In the genomic region with DNA sequence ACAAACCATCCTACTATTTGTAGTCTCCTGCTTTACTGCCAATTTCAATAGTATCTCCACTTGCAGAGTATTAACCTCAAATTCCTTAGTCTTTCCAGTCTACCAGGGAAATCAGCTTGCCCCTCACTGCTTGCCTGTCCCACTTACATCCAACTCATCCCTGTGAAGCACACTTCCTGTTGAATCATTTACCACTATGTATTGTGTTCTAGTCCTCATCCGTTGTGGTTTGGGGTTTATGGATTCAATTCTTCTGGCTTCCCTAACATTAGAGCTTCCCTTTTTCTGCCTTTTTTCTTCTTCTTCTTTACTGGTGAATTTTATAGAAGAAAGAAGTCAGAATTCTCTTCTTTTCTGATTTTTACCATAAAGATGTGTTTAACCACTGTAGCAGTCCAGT, we compare ENCODE assay signal across 1 cellular context.
TF ChIP-seq lines count a peak whose summit lies in the region.

No MANE protein-coding gene starts in this region.

TF ChIP-seq in HepG2, 621 proteins besides CTCF, POLR2A, EP300 and RAD21:
- TF ChIP-seq, protein P1, sequence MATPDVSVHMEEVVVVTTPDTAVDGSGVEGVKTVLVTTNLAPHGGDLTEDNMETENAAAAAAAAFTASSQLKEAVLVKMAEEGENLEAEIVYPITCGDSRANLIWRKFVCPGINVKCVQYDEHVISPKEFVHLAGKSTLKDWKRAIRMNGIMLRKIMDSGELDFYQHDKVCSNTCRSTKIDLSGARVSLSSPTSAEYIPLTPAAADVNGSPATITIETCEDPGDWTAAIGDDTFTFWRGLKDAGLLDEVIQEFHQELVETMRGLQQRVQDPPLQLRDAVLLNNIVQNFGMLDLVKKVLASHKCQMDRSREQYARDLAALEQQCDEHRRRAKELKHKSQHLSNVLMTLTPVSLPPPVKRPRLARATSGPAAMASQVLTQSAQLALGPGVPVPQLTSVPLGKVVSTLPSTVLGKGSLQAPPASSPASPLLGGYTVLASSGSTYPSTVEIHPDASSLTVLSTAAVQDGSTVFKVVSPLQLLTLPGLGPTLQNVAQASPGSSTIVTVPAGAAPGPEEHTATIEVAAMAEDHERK (CRISPR knock-in tag; IDR thresholded peaks at IDR 0.05; ENCODE audit: low read depth) = no peak
- TF ChIP-seq PTBP1 (IDR thresholded peaks at IDR 0.05; ENCODE audit: low read depth, low read length, poor library complexity, severe bottlenecking) (no peak), DPF2 (CRISPR knock-in tag; IDR thresholded peaks at IDR 0.05; ENCODE audit: borderline replicate concordance, low read depth) (no peak), ZNF549 (CRISPR knock-in tag; IDR thresholded peaks at IDR 0.05) (no peak), ZSCAN31 (CRISPR knock-in tag; IDR thresholded peaks at IDR 0.05; ENCODE audit: low read depth) (no peak), CHD2 (IDR thresholded peaks at IDR 0.05; ENCODE audit: low read depth, low read length) (no peak), CEBPB (IDR thresholded peaks at IDR 0.05; ENCODE audit: borderline replicate concordance, low read depth, low read length) (no peak), POLR2AphosphoS2 (IDR thresholded peaks at IDR 0.05; ENCODE audit: low read depth, low read length) (no peak), FOSL1 (CRISPR knock-in tag; IDR thresholded peaks at IDR 0.05; ENCODE audit: borderline replicate concordance) (no peak), KDM6A (CRISPR knock-in tag; IDR thresholded peaks at IDR 0.05; ENCODE audit: low read depth) (no peak), EEA1 (CRISPR knock-in tag; IDR thresholded peaks at IDR 0.05; ENCODE audit: borderline replicate concordance) (no peak), ZNF510 (CRISPR knock-in tag; IDR thresholded peaks at IDR 0.05; ENCODE audit: low read depth) (no peak), FIP1L1 (IDR thresholded peaks at IDR 0.05; ENCODE audit: borderline replicate concordance, insufficient read depth, low read depth, low read length) (no peak)
- TF ChIP-seq, protein P2, sequence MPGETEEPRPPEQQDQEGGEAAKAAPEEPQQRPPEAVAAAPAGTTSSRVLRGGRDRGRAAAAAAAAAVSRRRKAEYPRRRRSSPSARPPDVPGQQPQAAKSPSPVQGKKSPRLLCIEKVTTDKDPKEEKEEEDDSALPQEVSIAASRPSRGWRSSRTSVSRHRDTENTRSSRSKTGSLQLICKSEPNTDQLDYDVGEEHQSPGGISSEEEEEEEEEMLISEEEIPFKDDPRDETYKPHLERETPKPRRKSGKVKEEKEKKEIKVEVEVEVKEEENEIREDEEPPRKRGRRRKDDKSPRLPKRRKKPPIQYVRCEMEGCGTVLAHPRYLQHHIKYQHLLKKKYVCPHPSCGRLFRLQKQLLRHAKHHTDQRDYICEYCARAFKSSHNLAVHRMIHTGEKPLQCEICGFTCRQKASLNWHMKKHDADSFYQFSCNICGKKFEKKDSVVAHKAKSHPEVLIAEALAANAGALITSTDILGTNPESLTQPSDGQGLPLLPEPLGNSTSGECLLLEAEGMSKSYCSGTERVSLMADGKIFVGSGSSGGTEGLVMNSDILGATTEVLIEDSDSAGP (CRISPR knock-in tag; IDR thresholded peaks at IDR 0.05; ENCODE audit: borderline replicate concordance) = no peak
- TF ChIP-seq, protein P3, sequence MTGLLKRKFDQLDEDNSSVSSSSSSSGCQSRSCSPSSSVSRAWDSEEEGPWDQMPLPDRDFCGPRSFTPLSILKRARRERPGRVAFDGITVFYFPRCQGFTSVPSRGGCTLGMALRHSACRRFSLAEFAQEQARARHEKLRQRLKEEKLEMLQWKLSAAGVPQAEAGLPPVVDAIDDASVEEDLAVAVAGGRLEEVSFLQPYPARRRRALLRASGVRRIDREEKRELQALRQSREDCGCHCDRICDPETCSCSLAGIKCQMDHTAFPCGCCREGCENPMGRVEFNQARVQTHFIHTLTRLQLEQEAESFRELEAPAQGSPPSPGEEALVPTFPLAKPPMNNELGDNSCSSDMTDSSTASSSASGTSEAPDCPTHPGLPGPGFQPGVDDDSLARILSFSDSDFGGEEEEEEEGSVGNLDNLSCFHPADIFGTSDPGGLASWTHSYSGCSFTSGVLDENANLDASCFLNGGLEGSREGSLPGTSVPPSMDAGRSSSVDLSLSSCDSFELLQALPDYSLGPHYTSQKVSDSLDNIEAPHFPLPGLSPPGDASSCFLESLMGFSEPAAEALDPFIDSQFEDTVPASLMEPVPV (CRISPR knock-in tag; IDR thresholded peaks at IDR 0.05) = no peak
- TF ChIP-seq, protein P4, sequence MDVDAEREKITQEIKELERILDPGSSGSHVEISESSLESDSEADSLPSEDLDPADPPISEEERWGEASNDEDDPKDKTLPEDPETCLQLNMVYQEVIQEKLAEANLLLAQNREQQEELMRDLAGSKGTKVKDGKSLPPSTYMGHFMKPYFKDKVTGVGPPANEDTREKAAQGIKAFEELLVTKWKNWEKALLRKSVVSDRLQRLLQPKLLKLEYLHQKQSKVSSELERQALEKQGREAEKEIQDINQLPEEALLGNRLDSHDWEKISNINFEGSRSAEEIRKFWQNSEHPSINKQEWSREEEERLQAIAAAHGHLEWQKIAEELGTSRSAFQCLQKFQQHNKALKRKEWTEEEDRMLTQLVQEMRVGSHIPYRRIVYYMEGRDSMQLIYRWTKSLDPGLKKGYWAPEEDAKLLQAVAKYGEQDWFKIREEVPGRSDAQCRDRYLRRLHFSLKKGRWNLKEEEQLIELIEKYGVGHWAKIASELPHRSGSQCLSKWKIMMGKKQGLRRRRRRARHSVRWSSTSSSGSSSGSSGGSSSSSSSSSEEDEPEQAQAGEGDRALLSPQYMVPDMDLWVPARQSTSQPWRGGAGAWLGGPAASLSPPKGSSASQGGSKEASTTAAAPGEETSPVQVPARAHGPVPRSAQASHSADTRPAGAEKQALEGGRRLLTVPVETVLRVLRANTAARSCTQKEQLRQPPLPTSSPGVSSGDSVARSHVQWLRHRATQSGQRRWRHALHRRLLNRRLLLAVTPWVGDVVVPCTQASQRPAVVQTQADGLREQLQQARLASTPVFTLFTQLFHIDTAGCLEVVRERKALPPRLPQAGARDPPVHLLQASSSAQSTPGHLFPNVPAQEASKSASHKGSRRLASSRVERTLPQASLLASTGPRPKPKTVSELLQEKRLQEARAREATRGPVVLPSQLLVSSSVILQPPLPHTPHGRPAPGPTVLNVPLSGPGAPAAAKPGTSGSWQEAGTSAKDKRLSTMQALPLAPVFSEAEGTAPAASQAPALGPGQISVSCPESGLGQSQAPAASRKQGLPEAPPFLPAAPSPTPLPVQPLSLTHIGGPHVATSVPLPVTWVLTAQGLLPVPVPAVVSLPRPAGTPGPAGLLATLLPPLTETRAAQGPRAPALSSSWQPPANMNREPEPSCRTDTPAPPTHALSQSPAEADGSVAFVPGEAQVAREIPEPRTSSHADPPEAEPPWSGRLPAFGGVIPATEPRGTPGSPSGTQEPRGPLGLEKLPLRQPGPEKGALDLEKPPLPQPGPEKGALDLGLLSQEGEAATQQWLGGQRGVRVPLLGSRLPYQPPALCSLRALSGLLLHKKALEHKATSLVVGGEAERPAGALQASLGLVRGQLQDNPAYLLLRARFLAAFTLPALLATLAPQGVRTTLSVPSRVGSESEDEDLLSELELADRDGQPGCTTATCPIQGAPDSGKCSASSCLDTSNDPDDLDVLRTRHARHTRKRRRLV (CRISPR knock-in tag; IDR thresholded peaks at IDR 0.05) = no peak
- TF ChIP-seq, protein P5, sequence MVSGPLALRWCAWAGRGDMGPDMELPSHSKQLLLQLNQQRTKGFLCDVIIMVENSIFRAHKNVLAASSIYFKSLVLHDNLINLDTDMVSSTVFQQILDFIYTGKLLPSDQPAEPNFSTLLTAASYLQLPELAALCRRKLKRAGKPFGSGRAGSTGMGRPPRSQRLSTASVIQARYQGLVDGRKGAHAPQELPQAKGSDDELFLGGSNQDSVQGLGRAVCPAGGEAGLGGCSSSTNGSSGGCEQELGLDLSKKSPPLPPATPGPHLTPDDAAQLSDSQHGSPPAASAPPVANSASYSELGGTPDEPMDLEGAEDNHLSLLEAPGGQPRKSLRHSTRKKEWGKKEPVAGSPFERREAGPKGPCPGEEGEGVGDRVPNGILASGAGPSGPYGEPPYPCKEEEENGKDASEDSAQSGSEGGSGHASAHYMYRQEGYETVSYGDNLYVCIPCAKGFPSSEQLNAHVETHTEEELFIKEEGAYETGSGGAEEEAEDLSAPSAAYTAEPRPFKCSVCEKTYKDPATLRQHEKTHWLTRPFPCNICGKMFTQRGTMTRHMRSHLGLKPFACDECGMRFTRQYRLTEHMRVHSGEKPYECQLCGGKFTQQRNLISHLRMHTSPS (CRISPR knock-in tag; IDR thresholded peaks at IDR 0.05; ENCODE audit: low read depth) = no peak
